Comparison of ENCODE assay signal across 1 cellular context in genomic region chr16:30033270-30033669, GRCh38.
TF ChIP-seq lines count a peak whose summit lies in the region.

No MANE protein-coding gene starts in this region.

TF ChIP-seq in K562, 482 proteins besides CTCF, POLR2A, EP300 and RAD21 (continues in another document):
- TF ChIP-seq ZNF316 (IDR thresholded peaks at IDR 0.05) (peak; percentile 98), FOXK2 (conservative IDR thresholded peaks at IDR 0.05 in 1 of 2, IDR thresholded peaks at IDR 0.05 in 1 of 2; ENCODE audit: low read depth in 2 of 2) (no peak), NCOR1 (IDR thresholded peaks at IDR 0.05) (peak; percentile 49; the same call in 1 of the 2 replicates), U2AF2 (optimal IDR thresholded peaks at IDR 0.05; ENCODE audit: low read depth, low read length) (no peak), PKNOX1 (IDR thresholded peaks at IDR 0.05) (0 out of 2 replicates have a peak, but pooled peaks have one; percentile 6), ZBTB17 (CRISPR knock-in tag; IDR thresholded peaks at IDR 0.05) (no peak), RERE (CRISPR knock-in tag; IDR thresholded peaks at IDR 0.05; ENCODE audit: borderline replicate concordance) (no peak), ZNF384 (IDR thresholded peaks at IDR 0.05; ENCODE audit: low read depth, low read length) (no peak), DDX20 (tag; IDR thresholded peaks at IDR 0.05; ENCODE audit: low read depth) (no peak), CXXC5 (CRISPR knock-in tag; IDR thresholded peaks at IDR 0.05) (no peak), IRF1 (CRISPR knock-in tag; IDR thresholded peaks at IDR 0.05; ENCODE audit: borderline replicate concordance) (no peak), HMBOX1 (IDR thresholded peaks at IDR 0.05) (no peak), ZNF589 (CRISPR knock-in tag; IDR thresholded peaks at IDR 0.05; ENCODE audit: low read depth) (no peak), POLR2G (IDR thresholded peaks at IDR 0.05; ENCODE audit: low read depth, low read length) (no peak), MAFG (tag; conservative IDR thresholded peaks at IDR 0.05) (peak; percentile 88), SMAD4 (CRISPR knock-in tag; conservative IDR thresholded peaks at IDR 0.05) (no peak), FOXK1 (CRISPR knock-in tag; IDR thresholded peaks at IDR 0.05; ENCODE audit: borderline replicate concordance) (no peak), HNRNPUL1 (IDR thresholded peaks at IDR 0.05; ENCODE audit: low read length) (no peak), SUPT5H (IDR thresholded peaks at IDR 0.05) (no peak), ATF1 (CRISPR knock-in tag; IDR thresholded peaks at IDR 0.05) (no peak), ATF1 (tag; IDR thresholded peaks at IDR 0.05) (0 out of 2 replicates have a peak, but pooled peaks have one; percentile 16), ZNF507 (tag; conservative IDR thresholded peaks at IDR 0.05) (no peak), SRSF1 (IDR thresholded peaks at IDR 0.05; ENCODE audit: low read depth, low read length) (no peak), ZNF655 (CRISPR knock-in tag; IDR thresholded peaks at IDR 0.05) (no peak), TRIM25 (IDR thresholded peaks at IDR 0.05; ENCODE audit: borderline replicate concordance) (no peak), ZNF324 (CRISPR knock-in tag; IDR thresholded peaks at IDR 0.05) (no peak), SPI1 (IDR thresholded peaks at IDR 0.05; ENCODE audit: borderline replicate concordance, low read depth, low read length) (no peak), ELK3 (CRISPR knock-in tag; IDR thresholded peaks at IDR 0.05) (no peak), MAFF (IDR thresholded peaks at IDR 0.05; ENCODE audit: low read length) (peak; percentile 91), SMAD1 (IDR thresholded peaks at IDR 0.05; ENCODE audit: low read depth, low read length, partially characterized antibody) (no peak), SOX6 (IDR thresholded peaks at IDR 0.05) (peak; percentile 59), CBX3 (IDR thresholded peaks at IDR 0.05; ENCODE audit: borderline replicate concordance in 1 of 2, low read length in 2 of 2) (no peak), HDAC2 (IDR thresholded peaks at IDR 0.05) (peak; percentile 76; the same call in 1 of the 2 replicates), NCOA6 (IDR thresholded peaks at IDR 0.05) (no peak), MED1 (CRISPR knock-in tag; IDR thresholded peaks at IDR 0.05; ENCODE audit: borderline replicate concordance) (no peak), MAFK (IDR thresholded peaks at IDR 0.05; ENCODE audit: low read length) (peak; percentile 93), KDM1A (IDR thresholded peaks at IDR 0.05) (peak; percentile 97 to 98), MEIS2 (IDR thresholded peaks at IDR 0.05; ENCODE audit: partially characterized antibody) (peak; percentile 20), FOXJ2 (tag; IDR thresholded peaks at IDR 0.05) (no peak), ZBTB5 (IDR thresholded peaks at IDR 0.05) (no peak), CC2D1A (IDR thresholded peaks at IDR 0.05) (no peak), PHB2 (IDR thresholded peaks at IDR 0.05; ENCODE audit: low read depth) (no peak), ZNF311 (CRISPR knock-in tag; IDR thresholded peaks at IDR 0.05) (no peak), ZNF778 (CRISPR knock-in tag; IDR thresholded peaks at IDR 0.05) (no peak), HCFC1 (IDR thresholded peaks at IDR 0.05; ENCODE audit: low read depth, low read length) (no peak), CTBP1 (IDR thresholded peaks at IDR 0.05; ENCODE audit: borderline replicate concordance) (no peak; the same call in 1 of the 2 replicates), CTCFL (IDR thresholded peaks at IDR 0.05; ENCODE audit: borderline replicate concordance, insufficient read depth, low read depth, low read length, poor library complexity, severe bottlenecking) (no peak), CBFA2T3 (IDR thresholded peaks at IDR 0.05) (peak; percentile 81), SRSF7 (optimal IDR thresholded peaks at IDR 0.05; ENCODE audit: low read depth, low read length) (no peak), MEF2D (tag; conservative IDR thresholded peaks at IDR 0.05; ENCODE audit: low read depth) (no peak), ZNF212 (CRISPR knock-in tag; IDR thresholded peaks at IDR 0.05) (no peak), TAL1 (IDR thresholded peaks at IDR 0.05) (peak; percentile 47; the same call in 1 of the 2 replicates), PHTF2 (CRISPR knock-in tag; IDR thresholded peaks at IDR 0.05) (no peak), CREB1 (IDR thresholded peaks at IDR 0.05) (no peak), CREB1 (CRISPR knock-in tag; IDR thresholded peaks at IDR 0.05) (no peak), HDAC8 (tag; IDR thresholded peaks at IDR 0.05) (no peak), ETS2 (tag; IDR thresholded peaks at IDR 0.05; ENCODE audit: borderline replicate concordance, poor library complexity, severe bottlenecking) (no peak), SIX5 (IDR thresholded peaks at IDR 0.05; ENCODE audit: borderline replicate concordance in 1 of 2, insufficient read depth in 1 of 2, low read depth in 1 of 2, low read length in 2 of 2) (no peak), TGIF2 (CRISPR knock-in tag; IDR thresholded peaks at IDR 0.05) (no peak), RHOXF2B (CRISPR knock-in tag; conservative IDR thresholded peaks at IDR 0.05) (no peak), TCF3 (CRISPR knock-in tag; IDR thresholded peaks at IDR 0.05) (peak; percentile 68)
